8 cellular contexts compared by ENCODE assay signal in genomic region chr7:121547341-121548092, GRCh38.
A peak's percentile ranks its signal among the peaks of the same experiment; 100 is the strongest.
DNase-seq lines count a peak whose midpoint lies in the region; ATAC-seq and TF ChIP-seq lines count a peak whose summit lies in the region.

No MANE protein-coding gene starts in this region.

- DNase-seq in AG08396 (ENCODE audit: low spot score): peak; percentile 51
- peak; percentile 42 for DNase-seq in GM13977 (ENCODE audit: low spot score)
- DNase-seq in NCI-H1417 (lab: John Stamatoyannopoulos, UW): peak; percentile 32 to 85 (median 62)
- DNase-seq in SW480 (ENCODE audit: low spot score): peak; percentile 77
- DNase-seq in fibroblast of the conjunctiva (ENCODE audit: low read depth): peak; percentile 67
- DNase-seq in osteocyte (ENCODE audit: extremely low spot score, unreplicated experiment): no peak
- no peak for DNase-seq in stimulated activated CD4-positive, alpha-beta T cell treated with anti-CD3 and anti-CD28 coated beads, Interleukin-15, amount 100 ng/mL, for 24 hours

- no peak overlapping the region for H3K27ac Mint-ChIP-seq in osteocyte (ENCODE audit: unreplicated experiment)

- H3K9me3 Mint-ChIP-seq in osteocyte (ENCODE audit: unreplicated experiment): peaks cover 4% of the 10 kb centered on the region

- H3K27me3 Mint-ChIP-seq in osteocyte (ENCODE audit: unreplicated experiment): no peaks in the 10 kb centered on the region

- TF ChIP-seq CTCF in GM13977 (IDR thresholded peaks at IDR 0.05; ENCODE audit: extremely low read depth, insufficient read depth, missing control alignments) (peak; percentile 67), osteocyte (IDR thresholded peaks at IDR 0.05) (peak; percentile 83)

- ATAC-seq in HG02759 (IDR thresholded peaks at IDR 0.05; ENCODE audit: unreplicated experiment): peak; percentile 80

- peaks cover 3% of the 10 kb centered on the region for H3K36me3 Mint-ChIP-seq in osteocyte (ENCODE audit: unreplicated experiment)

- H3K4me3 Mint-ChIP-seq in osteocyte (ENCODE audit: unreplicated experiment): no peak overlapping the region

- H3K4me1 Mint-ChIP-seq in osteocyte (ENCODE audit: unreplicated experiment): peaks cover 18% of the 10 kb centered on the region

- in situ Hi-C loops in GM13977 (cut with MboI; ENCODE audit: low pct_unique_long_range_greater_than_20kb, low sequenced_read_pairs, unreplicated experiment): loop anchor here (10.0 to 25.0 kb wide), 2 partner anchors 173 to 410 kb away; no protein-coding TSS in a partner anchor

Comparison
In these comparisons a context has a peak if more than half of its experiments do, and no peak if none do; other contexts are left out.
1. DNase-seq: peak in AG08396 (single experiment), GM13977 (single experiment), NCI-H1417 (3 of 3), SW480 (single experiment) and fibroblast of the conjunctiva (single experiment); none in osteocyte (single experiment) and stimulated activated CD4-positive, alpha-beta T cell treated with anti-CD3 and anti-CD28 coated beads, Interleukin-15, amount 100 ng/mL, for 24 hours (single experiment).